Comparison of ENCODE assay signal across 22 cellular contexts in genomic region chr4:155722336-155722735, GRCh38. TPM values are rescaled to one million over a fixed set of nuclear protein-coding genes. Genes with fewer than 3 reads are reported as not detected.
DNase-seq lines count a peak whose midpoint lies in the region; ATAC-seq and TF ChIP-seq lines count a peak whose summit lies in the region.
"Had no signal": no experiment of that assay in that cellular context is flagged by ENCODE, and none has a peak within 500 bp of the region (broad histone marks: within the 10 kb centered on the region; RNA-seq: fewer than 3 reads in every experiment).

No MANE protein-coding gene starts in this region.

- H3K9ac ChIP-seq in fibroblast of lung (ENCODE audit: insufficient read depth, low read length) = no peak overlapping the region
- peak overlapping the region; percentile 75 for H3K9ac ChIP-seq in mesenchymal stem cell (ENCODE audit: low read length)
- H3K9ac ChIP-seq in smooth muscle cell (ENCODE audit: low read depth) = no peak overlapping the region

- H3K79me2 ChIP-seq in fibroblast of lung (ENCODE audit: control insufficient read depth, insufficient read depth, low read length) (no peaks in the 10 kb centered on the region), smooth muscle cell (ENCODE audit: low read depth) (no peaks in the 10 kb centered on the region)

- WGBS in mesenchymal stem cell = no CpG with 5 or more reads among the region's 1 CpG
- WGBS in smooth muscle cell (ENCODE audit: low lambda C conversion rate) = 69% methylated on average over 1 of the region's 1 CpG

- no peak overlapping the region for H3K18ac ChIP-seq in mesenchymal stem cell (ENCODE audit: low read depth in 1 of 2, low read length in 2 of 2)

- H2BK5ac ChIP-seq in mesenchymal stem cell (ENCODE audit: low read depth, low read length, poor library complexity, severe bottlenecking) = no peak overlapping the region

- H3K9me3 ChIP-seq in fibroblast of lung (ENCODE audit: control insufficient read depth, insufficient read depth, low read depth, low read length) (no peaks in the 10 kb centered on the region), mesenchymal stem cell (ENCODE audit: control insufficient read depth, low read length) (no peaks in the 10 kb centered on the region), smooth muscle cell (replicated peaks; ENCODE audit: low read depth) (no peaks in the 10 kb centered on the region)
- H3K9me3 ChIP-seq: BE2C had no signal

- H2AK5ac ChIP-seq in mesenchymal stem cell (ENCODE audit: low read length, severe bottlenecking) = no peak overlapping the region

- ATAC-seq in HG03442 (IDR thresholded peaks at IDR 0.05; ENCODE audit: unreplicated experiment) = no peak
- ATAC-seq: HCT116, K562 had no signal

- H3K4me3 ChIP-seq in fibroblast of lung (replicated peaks in 1 of 4; ENCODE audit: control extremely low read depth in 1 of 4, insufficient read depth in 1 of 4, low read depth in 3 of 4, low read length in 4 of 4) = no peak overlapping the region
- H3K4me3 ChIP-seq in mesenchymal stem cell (ENCODE audit: insufficient read depth in 1 of 2, low read depth in 1 of 2, low read length in 2 of 2) = no peak overlapping the region
- H3K4me3 ChIP-seq in smooth muscle cell = no peak overlapping the region
- H3K4me3 ChIP-seq: K562 had no signal

- H2AFZ ChIP-seq in fibroblast of lung (ENCODE audit: low read length) = no peak overlapping the region
- H2AFZ ChIP-seq in mesenchymal stem cell (ENCODE audit: low read depth, low read length) = no peak overlapping the region
- no peak overlapping the region for H2AFZ ChIP-seq in smooth muscle cell (ENCODE audit: low read depth)

- H2BK15ac ChIP-seq in mesenchymal stem cell (ENCODE audit: low read depth, poor library complexity, severe bottlenecking) = peak overlapping the region; percentile 5

- no peak overlapping the region for H3K4ac ChIP-seq in mesenchymal stem cell (ENCODE audit: low read depth in 1 of 2, low read length in 2 of 2)

- H2BK120ac ChIP-seq in mesenchymal stem cell (ENCODE audit: low read depth, low read length) = no peak overlapping the region

- H4K91ac ChIP-seq in mesenchymal stem cell (ENCODE audit: low read length) = no peak overlapping the region

- no peak for TF ChIP-seq CTCF in fibroblast of lung (conservative IDR thresholded peaks at IDR 0.05 in 1 of 2, IDR thresholded peaks at IDR 0.05 in 1 of 2; ENCODE audit: low read depth in 1 of 2, low read length in 2 of 2)
- TF ChIP-seq CTCF in smooth muscle cell (IDR thresholded peaks at IDR 0.05; ENCODE audit: borderline replicate concordance, insufficient read depth, poor library complexity, severe bottlenecking) = no peak

- H3K23ac ChIP-seq in mesenchymal stem cell (ENCODE audit: low read length in 2 of 2) = no peak overlapping the region

- H3K79me1 ChIP-seq in mesenchymal stem cell (replicated peaks; ENCODE audit: low read length, poor library complexity, severe bottlenecking) = no peaks in the 10 kb centered on the region

- H3K14ac ChIP-seq in mesenchymal stem cell (ENCODE audit: low read length in 2 of 2) = no peak overlapping the region

- H3K4me2 ChIP-seq in fibroblast of lung (ENCODE audit: extremely low read depth, insufficient read depth, low read length) (no peak overlapping the region), mesenchymal stem cell (ENCODE audit: low read length, poor library complexity, severe bottlenecking) (no peak overlapping the region), smooth muscle cell (no peak overlapping the region)

- peaks cover 4% of the 10 kb centered on the region for H3K4me1 ChIP-seq in fibroblast of lung (ENCODE audit: control insufficient read depth, extremely low read depth, insufficient read depth, low read length)
- H3K4me1 ChIP-seq in mesenchymal stem cell (ENCODE audit: control insufficient read depth, insufficient read depth, low read depth, low read length) = peaks cover 1% of the 10 kb centered on the region
- H3K4me1 ChIP-seq in smooth muscle cell (ENCODE audit: low read depth) = no peaks in the 10 kb centered on the region
- H3K4me1 ChIP-seq: BE2C had no signal

- no peaks in the 10 kb centered on the region for H3K36me3 ChIP-seq in fibroblast of lung (ENCODE audit: control insufficient read depth, insufficient read depth, low read length)
- no peaks in the 10 kb centered on the region for H3K36me3 ChIP-seq in mesenchymal stem cell (ENCODE audit: control insufficient read depth in 1 of 2, insufficient read depth in 2 of 2, low read depth in 1 of 2, low read length in 2 of 2)
- peaks cover 5% of the 10 kb centered on the region for H3K36me3 ChIP-seq in smooth muscle cell (ENCODE audit: low read depth)

- no peak overlapping the region for H2BK12ac ChIP-seq in mesenchymal stem cell (ENCODE audit: low read length in 2 of 2)

- peaks cover 12% of the 10 kb centered on the region for H3F3A ChIP-seq in smooth muscle cell (ENCODE audit: low read depth)

- H4K20me1 ChIP-seq in fibroblast of lung (ENCODE audit: control insufficient read depth, extremely low read depth, insufficient read depth, low read length) = no peaks in the 10 kb centered on the region
- H4K20me1 ChIP-seq in smooth muscle cell (ENCODE audit: low read depth) = no peaks in the 10 kb centered on the region

- H3K27ac ChIP-seq in fibroblast of lung (ENCODE audit: insufficient read depth, low read length) (peak overlapping the region; percentile 6), mesenchymal stem cell (ENCODE audit: low read length, poor library complexity, severe bottlenecking) (no peak overlapping the region), smooth muscle cell (ENCODE audit: low read depth) (peak overlapping the region; percentile 51)

- DNase-seq in M059J (ENCODE audit: low read depth) (peak; percentile 29), fibroblast of lung (ENCODE audit: low read depth in 2 of 2) (no peak), mesenchymal stem cell (no peak), smooth muscle cell (lab: John Stamatoyannopoulos, UW; ENCODE audit: unreplicated experiment) (no peak), kidney glomerular epithelial cell (lab: John Stamatoyannopoulos, UW) (no peak), DMS 273 treated with DMSO at 0.1 percent for 48 hours (lab: John Stamatoyannopoulos, UW) (no peak)
- no peak for DNase-seq in activated naive CD4-positive, alpha-beta T cell treated with Interleukin-2 at 50 U/mL for 16 hours
- DNase-seq: BE2C; C1 segment of cervical spinal cord; CD4-positive, CD25-positive, alpha-beta regulatory T cell; CD8-positive, alpha-beta memory T cell; COR-L47; DMS153; DMS79; GDM1; GOT3; H7; HFFc6 had no signal

- no peaks in the 10 kb centered on the region for H3K27me3 ChIP-seq in fibroblast of lung (ENCODE audit: control insufficient read depth, insufficient read depth, low read length)
- no peaks in the 10 kb centered on the region for H3K27me3 ChIP-seq in mesenchymal stem cell (ENCODE audit: control insufficient read depth in 1 of 2, insufficient read depth in 1 of 2, low read length in 2 of 2)
- no peaks in the 10 kb centered on the region for H3K27me3 ChIP-seq in smooth muscle cell (ENCODE audit: low read depth)
- H3K27me3 ChIP-seq: BE2C had no signal

- no peak overlapping the region for H4K8ac ChIP-seq in mesenchymal stem cell (ENCODE audit: low read length)

RNA-seq across cellular contexts. Expression of gene GUCY1B1, which starts 36.5 kb away (rescaled TPM):
- total RNA-seq in M059J (2014; rRNA removed; shearing (Covaris generic)) = 1.2 and 3.2 TPM in 2 replicates
- total RNA-seq in fibroblast of lung (37.8 and 39.3 TPM in 2 replicates), smooth muscle cell (32.2 and 35.4 TPM in 2 replicates)
- polyA plus RNA-seq in fibroblast of lung (11.2 and 38.1 TPM in 2 replicates), smooth muscle cell (16.3 and 26.7 TPM in 2 replicates)
- 6.8 and 20.7 TPM in 2 replicates for polyA plus RNA-seq in fibroblast of lung (2012)
- polyA minus RNA-seq in fibroblast of lung (ENCODE audit: low replicate concordance) = 2.3 and 9.9 TPM in 2 replicates
- 6.1 TPM for polyA plus RNA-seq in mesenchymal stem cell (2013, experiment 1 of 2)
- 6.1 TPM for polyA plus RNA-seq in mesenchymal stem cell (2013, experiment 2 of 2)
- total RNA-seq: HT-29, K562 had no signal
- polyA plus RNA-seq: K562 had no signal

RNA-seq across cellular contexts. Expression of gene GUCY1A1, which starts 55.7 kb away (rescaled TPM):
- total RNA-seq in M059J (2014; rRNA removed; shearing (Covaris generic)) = 0.15 and 0.37 TPM in 2 replicates
- total RNA-seq in fibroblast of lung (10.7 and 23.4 TPM in 2 replicates), smooth muscle cell (269 and 295 TPM in 2 replicates)
- polyA plus RNA-seq in fibroblast of lung (0.52 and 8.1 TPM in 2 replicates), smooth muscle cell (138 and 172 TPM in 2 replicates)
- 0.37 and 4.9 TPM in 2 replicates for polyA plus RNA-seq in fibroblast of lung (2012)
- 0.33 and 5.1 TPM in 2 replicates for polyA minus RNA-seq in fibroblast of lung (ENCODE audit: low replicate concordance)
- polyA plus RNA-seq in mesenchymal stem cell (2013, experiment 1 of 2) = 3.6 TPM
- 2.6 TPM for polyA plus RNA-seq in mesenchymal stem cell (2013, experiment 2 of 2)
- total RNA-seq: CD8-positive, alpha-beta memory T cell; HFFc6; K562 had no signal
- polyA plus RNA-seq: CD4-positive, CD25-positive, alpha-beta regulatory T cell; CD8-positive, alpha-beta memory T cell; K562 had no signal

Comparison
In these comparisons a context has a peak if more than half of its experiments do, and no peak if none do; other contexts are left out.
1. RNA of gene GUCY1A1, which starts 55.7 kb away (total RNA-seq): 269 to 295 TPM in smooth muscle cell; 10.7 to 23.4 TPM in fibroblast of lung and 0.15 to 0.37 TPM in M059J; every median in the first group is over 10 times any median in the second.